In genomic region chr2:217901400-217901799, GRCh38 we compare ENCODE assay signal across 18 cellular contexts.
DNase-seq lines count a peak whose midpoint lies in the region; ATAC-seq, FAIRE-seq and TF ChIP-seq lines count a peak whose summit lies in the region.
"Had no signal": no experiment of that assay in that cellular context is flagged by ENCODE, and none has a peak within 500 bp of the region (broad histone marks: within the 10 kb centered on the region; RNA-seq: fewer than 3 reads in every experiment).

No MANE protein-coding gene starts in this region.

- H3K36me3 Mint-ChIP-seq in natural killer cell treated with Interleukin-12 subunit alpha and Interleukin-12 subunit beta and Interleukin-15 and Interleukin-18, amount 100 ng/mL, for 72 hours, result no peaks in the 10 kb centered on the region

- TF ChIP-seq EP300 in HepG2 (IDR thresholded peaks at IDR 0.05; ENCODE audit: low read depth in 2 of 2, low read length in 2 of 2) (no peak), HepG2 (CRISPR knock-in tag; IDR thresholded peaks at IDR 0.05; ENCODE audit: borderline replicate concordance) (no peak)

- H3K4me2 ChIP-seq in HepG2 (ENCODE audit: low read depth, low read length), result peak overlapping the region; percentile 81

- DNase-seq in left ventricle myocardium inferior (no peak), Right ventricle myocardium inferior (ENCODE audit: missing footprints) (no peak), HepG2 (ENCODE audit: low spot score) (no peak), NCI-H2029 treated with DMSO at 0.1 percent for 48 hours (lab: John Stamatoyannopoulos, UW) (no peak), NCI-H2171 (lab: John Stamatoyannopoulos, UW) (no peak), DMS79 treated with DMSO at 0.1 percent for 48 hours (lab: John Stamatoyannopoulos, UW) (no peak)
- no peak for DNase-seq in natural killer cell treated with Interleukin-12 subunit alpha and Interleukin-12 subunit beta and Interleukin-15 and Interleukin-18, amount 100 ng/mL, for 72 hours (ENCODE audit: low spot score)
- DNase-seq: activated naive CD4-positive, alpha-beta T cell treated with anti-CD3 and anti-CD28 coated beads for 36 hours; Calu3; central memory CD4-positive, alpha-beta T cell; head of caudate nucleus; NCI-H1092; NCI-H345; stimulated activated CD4-positive, alpha-beta T cell treated with anti-CD3 and anti-CD28 coated beads, Interleukin-1b, Interleukin-23, amount 100 ng/mL, for 48 hours had no signal

- H4K20me1 ChIP-seq in HepG2 (ENCODE audit: insufficient read depth, low read length), result peaks cover 3% of the 10 kb centered on the region; the same call in 1 of the 2 replicates

- H3K9me3 ChIP-seq in left ventricle myocardium inferior (replicated peaks) (no peaks in the 10 kb centered on the region), HepG2 (ENCODE audit: low read length) (no peaks in the 10 kb centered on the region), skeletal muscle tissue (ENCODE audit: control insufficient read depth in 3 of 3, low read length in 3 of 3) (no peaks in the 10 kb centered on the region)

- H3K9ac ChIP-seq in HepG2 (ENCODE audit: insufficient read depth, low read depth, low read length), result peak overlapping the region; percentile 64
- H3K9ac ChIP-seq in skeletal muscle tissue (ENCODE audit: low read depth in 1 of 3, low read length in 3 of 3), result peak overlapping the region; percentile 45 to 68 (median 63)

- no peak for ATAC-seq in Right ventricle myocardium inferior
- ATAC-seq in HepG2, result no peak
- no peak for ATAC-seq in natural killer cell treated with Interleukin-12 subunit alpha and Interleukin-12 subunit beta and Interleukin-15 and Interleukin-18, amount 100 ng/mL, for 72 hours
- ATAC-seq: left lobe of liver had no signal

- peaks cover 65% of the 10 kb centered on the region for H3K36me3 ChIP-seq in left ventricle myocardium inferior
- H3K36me3 ChIP-seq in HepG2 (replicated peaks in 1 of 2; ENCODE audit: control insufficient read depth in 1 of 2, insufficient read depth in 2 of 2, low read length in 2 of 2), result peaks cover 14 to 21% of the 10 kb centered on the region in 2 experiments
- peaks cover 14 to 29% (median 21%) of the 10 kb centered on the region in 3 donors for H3K36me3 ChIP-seq in skeletal muscle tissue (ENCODE audit: control insufficient read depth in 3 of 3, insufficient read depth in 3 of 3, low read length in 3 of 3)

- peaks cover 6 to 9% of the 10 kb centered on the region in 2 donors for H3K4me1 Mint-ChIP-seq in natural killer cell treated with Interleukin-12 subunit alpha and Interleukin-12 subunit beta and Interleukin-15 and Interleukin-18, amount 100 ng/mL, for 72 hours (ENCODE audit: low read depth in 2 of 2)
- H3K4me1 Mint-ChIP-seq: IgD-negative memory B cell had no signal

- WGBS in HepG2 (ENCODE audit: low lambda C conversion rate), result 83% methylated on average over 4 of the region's 4 CpGs

- H3K27me3 ChIP-seq in left ventricle myocardium inferior (ENCODE audit: low read depth) (no peaks in the 10 kb centered on the region), HepG2 (ENCODE audit: control insufficient read depth in 1 of 2, insufficient read depth in 2 of 2, low read length in 2 of 2) (no peaks in the 10 kb centered on the region), skeletal muscle tissue (ENCODE audit: control insufficient read depth in 3 of 3, insufficient read depth in 3 of 3, low read length in 3 of 3) (no peaks in the 10 kb centered on the region)

- POLR2A ChIA-PET in HepG2 (lab: Yijun Ruan, JAX), result interaction anchor here (0.9 to 2.6 kb wide), 8 partner anchors 11 to 1403 kb away, joined by 3 to 10 read pairs (median 8); partner anchors contain the start of gene RPL37A

- H3K4me3 ChIP-seq in left ventricle myocardium inferior (peak overlapping the region; percentile 54), HepG2 (replicated peaks in 1 of 3; ENCODE audit: insufficient read depth in 1 of 3, low read depth in 2 of 3, low read length in 3 of 3) (peak overlapping the region; percentile 48 to 63 (median 62)), skeletal muscle tissue (ENCODE audit: low read length in 3 of 3) (peak overlapping the region in 2 of 3 donors; percentile 13 to 18)

- no peak overlapping the region for H3K4me3 Mint-ChIP-seq in natural killer cell treated with Interleukin-12 subunit alpha and Interleukin-12 subunit beta and Interleukin-15 and Interleukin-18, amount 100 ng/mL, for 72 hours
- H3K4me3 Mint-ChIP-seq: activated naive CD4-positive, alpha-beta T cell treated with anti-CD3 and anti-CD28 coated beads for 36 hours had no signal

- TF ChIP-seq POLR2A in HepG2 (IDR thresholded peaks at IDR 0.05; ENCODE audit: insufficient read depth in 1 of 2, low read depth in 2 of 2, low read length in 2 of 2), result no peak

- no TSS peak for BruUV-seq in HepG2 (replicated peaks; lab: Mats Ljungman, UMichigan)

- peak overlapping the region; percentile 95 for H3K27ac ChIP-seq in left ventricle myocardium inferior (replicated peaks)
- H3K27ac ChIP-seq in HepG2 (ENCODE audit: extremely low read length, insufficient read depth, low read length), result peak overlapping the region; percentile 89
- H3K27ac ChIP-seq in skeletal muscle tissue (ENCODE audit: low read depth, low read length), result peak overlapping the region; percentile 83
- H3K27ac ChIP-seq: VCaP had no signal

- H3K4me1 ChIP-seq in left ventricle myocardium inferior (peaks cover 99% of the 10 kb centered on the region), HepG2 (ENCODE audit: insufficient read depth, low read length) (peaks cover 88% of the 10 kb centered on the region), skeletal muscle tissue (ENCODE audit: control insufficient read depth in 3 of 3, insufficient read depth in 3 of 3, low read length in 3 of 3) (peaks cover 92 to 95% (median 95%) of the 10 kb centered on the region in 3 donors)

- H3K79me2 ChIP-seq in HepG2 (ENCODE audit: insufficient read depth, low read length), result peaks cover 25% of the 10 kb centered on the region

- no peak overlapping the region for H2AFZ ChIP-seq in HepG2 (ENCODE audit: low read length)

- no peak for FAIRE-seq in HepG2 (lab: Jason Lieb, UNC)

- no peaks in the 10 kb centered on the region for H3K9me3 Mint-ChIP-seq in natural killer cell treated with Interleukin-12 subunit alpha and Interleukin-12 subunit beta and Interleukin-15 and Interleukin-18, amount 100 ng/mL, for 72 hours
- H3K9me3 Mint-ChIP-seq: activated naive CD4-positive, alpha-beta T cell treated with anti-CD3 and anti-CD28 coated beads for 36 hours had no signal

- TF ChIP-seq CTCF in left ventricle myocardium inferior (IDR thresholded peaks at IDR 0.05; ENCODE audit: borderline replicate concordance) (no peak), HepG2 (CRISPR knock-in tag; IDR thresholded peaks at IDR 0.05) (no peak)

- intact Hi-C loops in left ventricle myocardium inferior (cut with micrococcal nuclease), result no loop called here
- intact Hi-C loops in Right ventricle myocardium inferior (cut with DNase I), result loop anchor here (5.0 kb wide), 2 partner anchors 41 to 86 kb away; no protein-coding TSS in a partner anchor
- intact Hi-C loops in HepG2 (cut with micrococcal nuclease; ENCODE audit: unreplicated experiment), result loop anchor here (5.0 kb wide), 2 partner anchors 41 to 114 kb away; no protein-coding TSS in a partner anchor

- in situ Hi-C loops in HepG2 (cut with HindIII; ENCODE audit: extremely low pct_ligation_motif_present, low pct_unique_long_range_greater_than_20kb), result no loop called here

- H3K27me3 Mint-ChIP-seq in natural killer cell treated with Interleukin-12 subunit alpha and Interleukin-12 subunit beta and Interleukin-15 and Interleukin-18, amount 100 ng/mL, for 72 hours, result peaks cover 8 to 18% of the 10 kb centered on the region in 2 donors

- H3K27ac Mint-ChIP-seq in natural killer cell treated with Interleukin-12 subunit alpha and Interleukin-12 subunit beta and Interleukin-15 and Interleukin-18, amount 100 ng/mL, for 72 hours, result no peak overlapping the region
- H3K27ac Mint-ChIP-seq: activated naive CD4-positive, alpha-beta T cell treated with anti-CD3 and anti-CD28 coated beads for 36 hours had no signal

- CTCF ChIA-PET in HepG2 (lab: Yijun Ruan, JAX; ENCODE audit: low intra/inter-chr PET ratio, low total read pairs), result no interaction called here

- no peak for TF ChIP-seq RAD21 in HepG2 (CRISPR knock-in tag; IDR thresholded peaks at IDR 0.05)

TF ChIP-seq in HepG2, 621 proteins besides CTCF, POLR2A, EP300 and RAD21 (continues in another document):
- TF ChIP-seq RBFOX2 (IDR thresholded peaks at IDR 0.05; ENCODE audit: low read depth, low read length) (0 out of 2 replicates have a peak, but pooled peaks have one; percentile 10), ZSCAN30 (CRISPR knock-in tag; IDR thresholded peaks at IDR 0.05) (no peak), ZNF232 (CRISPR knock-in tag; IDR thresholded peaks at IDR 0.05; ENCODE audit: borderline replicate concordance) (no peak), U2AF1 (optimal IDR thresholded peaks at IDR 0.05; ENCODE audit: low read depth, low read length) (no peak), ZNF512 (CRISPR knock-in tag; IDR thresholded peaks at IDR 0.05) (peak; percentile 51; the same call in 1 of the 2 replicates), SKI (IDR thresholded peaks at IDR 0.05; ENCODE audit: partially characterized antibody) (no peak), ZNF546 (CRISPR knock-in tag; conservative IDR thresholded peaks at IDR 0.05) (no peak), SRSF1 (optimal IDR thresholded peaks at IDR 0.05; ENCODE audit: low read depth, low read length) (no peak)
